Comparison of ENCODE assay signal across 8 cellular contexts in the genomic region with DNA sequence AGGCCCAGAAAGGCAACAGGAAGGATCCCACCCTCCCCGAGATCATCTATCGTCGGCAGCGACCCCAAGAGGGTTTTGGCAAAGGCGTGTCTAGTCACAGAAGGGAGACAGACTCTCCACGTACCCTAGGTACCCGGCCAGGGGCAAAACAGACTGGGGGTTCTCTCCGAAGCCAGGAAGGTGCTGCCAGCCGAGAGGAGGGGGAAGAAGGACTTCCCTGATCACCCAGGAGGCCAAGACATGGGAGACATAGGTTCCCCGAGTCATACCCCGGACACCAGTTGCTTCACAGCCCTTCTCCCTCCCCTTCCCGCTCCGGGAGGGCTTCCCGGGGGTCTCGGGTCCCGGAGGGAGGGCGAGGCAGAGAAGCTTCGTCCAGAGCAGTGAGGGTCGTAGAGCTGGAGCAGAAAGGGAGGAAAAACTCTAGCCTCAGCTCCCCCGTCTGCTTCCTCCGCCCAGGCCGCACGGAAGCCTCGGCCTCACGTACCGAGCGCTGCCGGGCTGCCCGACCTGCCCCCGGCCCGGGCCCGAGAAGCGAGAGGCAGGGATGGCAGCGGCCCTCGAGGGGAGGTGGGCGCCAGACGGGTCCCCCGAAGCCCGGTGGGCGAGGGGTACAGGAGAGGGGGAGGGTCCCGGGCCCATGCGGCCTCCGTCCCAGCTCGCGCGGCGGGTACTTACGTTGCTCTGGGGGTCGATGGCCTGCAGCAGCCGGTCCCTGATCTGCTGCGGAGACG. TPM values are rescaled to one million over a fixed set of nuclear protein-coding genes. Genes with fewer than 3 reads are reported as not detected.
DNase-seq lines count a peak whose midpoint lies in the region; ATAC-seq and TF ChIP-seq lines count a peak whose summit lies in the region.

No MANE protein-coding gene starts in this region.

- TF ChIP-seq EP300 in tibial nerve (IDR thresholded peaks at IDR 0.05): no peak

- in situ Hi-C loops in mammary epithelial cell (cut with MboI; ENCODE audit: low sequenced_read_pairs in 2 of 2): loop anchor here in 1 of 2 donors (5.0 kb wide), 1 partner anchor 55 kb away; a partner anchor contains a TSS

- dilution Hi-C loops in mammary epithelial cell (cut with HindIII; ENCODE audit: low sequenced_read_pairs): loop anchor here (5.0 kb wide), 1 partner anchor 35 kb away; no protein-coding TSS in a partner anchor

- BruUV-seq in PC-9 (replicated peaks; lab: Mats Ljungman, UMichigan): no TSS peak
- BruUV-seq in mammary epithelial cell (replicated peaks; lab: Mats Ljungman, UMichigan): no TSS peak

- TF ChIP-seq POLR2A in lower leg skin (IDR thresholded peaks at IDR 0.05) (no peak), tibial nerve (IDR thresholded peaks at IDR 0.05) (no peak)

- H3K4me3 ChIP-seq in PC-9 (peak overlapping the region; percentile 99), mammary epithelial cell (replicated peaks in 1 of 3; ENCODE audit: insufficient read depth in 1 of 3, low read depth in 2 of 3, low read length in 3 of 3) (peak overlapping the region; percentile 73 to 93 (median 83)), lower leg skin (ENCODE audit: low read depth, poor library complexity, severe bottlenecking) (peak overlapping the region; percentile 97), tibial nerve (peak overlapping the region; percentile 81 to 95 (median 90))

- H3K27me3 ChIP-seq in PC-9 (ENCODE audit: insufficient read depth, low read depth) (no peaks in the 10 kb centered on the region), mammary epithelial cell (ENCODE audit: insufficient read depth, low read length) (no peaks in the 10 kb centered on the region), tibial nerve (no peaks in the 10 kb centered on the region)

- no peaks in the 10 kb centered on the region for H3K9me3 ChIP-seq in PC-9 (ENCODE audit: insufficient read depth, low read depth)
- H3K9me3 ChIP-seq in mammary epithelial cell (replicated peaks; ENCODE audit: insufficient read depth, low read length): no peaks in the 10 kb centered on the region
- H3K9me3 ChIP-seq in tibial nerve: no peaks in the 10 kb centered on the region

- H3F3A ChIP-seq in PC-9 (ENCODE audit: insufficient read depth, low read depth): peaks cover 24% of the 10 kb centered on the region

- peak overlapping the region; percentile 97 for H3K4me2 ChIP-seq in PC-9
- peak overlapping the region; percentile 85 for H3K4me2 ChIP-seq in mammary epithelial cell (ENCODE audit: insufficient read depth, low read depth, low read length)

- POLR2A ChIA-PET in PC-9 (lab: Charles Lee; ENCODE audit: unreplicated experiment): interaction anchor here (0.5 to 0.7 kb wide), 3 partner anchors 12 to 1124 kb away, joined by 3 to 4 read pairs (median 3); no protein-coding TSS in a partner anchor

- peaks cover 20% of the 10 kb centered on the region for H3K4me1 ChIP-seq in PC-9 (replicated peaks; ENCODE audit: insufficient read depth)
- H3K4me1 ChIP-seq in mammary epithelial cell (ENCODE audit: insufficient read depth, low read length): peaks cover 13% of the 10 kb centered on the region
- peaks cover 0 to 57% (median 21%) of the 10 kb centered on the region in 4 donors for H3K4me1 ChIP-seq in tibial nerve

- 1% methylated on average over 14 of the region's 52 CpGs for WGBS in mammary epithelial cell (ENCODE audit: low coverage, missing lambda C conversion rate)
- 0% methylated on average over 49 of the region's 52 CpGs for WGBS in lower leg skin, 2 donors
- 0% methylated on average over 19 to 35 of the region's 52 CpGs for WGBS in tibial nerve, 2 donors

- CTCF ChIA-PET in PC-9 (lab: Charles Lee): interaction anchor here (0.6 kb wide), 1 partner anchor 191 kb away, joined by 7 read pairs; no protein-coding TSS in a partner anchor
- CTCF ChIA-PET in mammary epithelial cell (lab: Charles Lee; ENCODE audit: low non-redundant PET): interaction anchor here (0.6 to 0.8 kb wide), 2 partner anchors 59 to 132 kb away, joined by 6 to 7 read pairs; a partner anchor contains a TSS

- peaks cover 5% of the 10 kb centered on the region; the same call in 1 of the 2 replicates for H3K36me3 ChIP-seq in PC-9 (ENCODE audit: low read depth)
- peaks cover 2% of the 10 kb centered on the region for H3K36me3 ChIP-seq in mammary epithelial cell (ENCODE audit: insufficient read depth, low read length)
- peaks cover 0 to 29% (median 0%) of the 10 kb centered on the region in 3 donors for H3K36me3 ChIP-seq in tibial nerve

- peak overlapping the region; percentile 82 for H3K9ac ChIP-seq in mammary epithelial cell (ENCODE audit: insufficient read depth, low read length)

- intact Hi-C loops in PC-9 (cut with micrococcal nuclease; ENCODE audit: unreplicated experiment): no loop called here
- intact Hi-C loops in mammary epithelial cell (cut with micrococcal nuclease): loop anchor here (1.0 kb wide), 1 partner anchor 55 kb away; a partner anchor contains a TSS
- intact Hi-C loops in lower leg skin (cut with DNase I; ENCODE audit: low total_unique reads): no loop called here

- TF ChIP-seq CTCF in PC-9 (conservative IDR thresholded peaks at IDR 0.05): no peak
- TF ChIP-seq CTCF in mammary epithelial cell (conservative IDR thresholded peaks at IDR 0.05 in 1 of 2, IDR thresholded peaks at IDR 0.05 in 1 of 2; ENCODE audit: extremely low read depth in 1 of 2, insufficient read depth in 1 of 2, low read depth in 1 of 2, low read length in 2 of 2): no peak
- TF ChIP-seq CTCF in lower leg skin (IDR thresholded peaks at IDR 0.05): no peak
- no peak for TF ChIP-seq CTCF in tibial nerve (IDR thresholded peaks at IDR 0.05)

- H2AFZ ChIP-seq in PC-9 (peak overlapping the region; percentile 58), mammary epithelial cell (ENCODE audit: low read depth, low read length) (peak overlapping the region; percentile 20)

- H3K27ac ChIP-seq in PC-9: peak overlapping the region; percentile 43
- peak overlapping the region; percentile 64 for H3K27ac ChIP-seq in mammary epithelial cell (ENCODE audit: insufficient read depth, low read depth, low read length)
- H3K27ac ChIP-seq in tibial nerve: peak overlapping the region; percentile 71 to 98 (median 89)

- H3K79me2 ChIP-seq in PC-9 (ENCODE audit: low read depth): peaks cover 61% of the 10 kb centered on the region
- peaks cover 63% of the 10 kb centered on the region for H3K79me2 ChIP-seq in mammary epithelial cell (ENCODE audit: insufficient read depth, low read length)

- no peaks in the 10 kb centered on the region for H3K9me2 ChIP-seq in PC-9 (ENCODE audit: insufficient read depth)

- H4K20me1 ChIP-seq in PC-9 (ENCODE audit: insufficient read depth) (peaks cover 54% of the 10 kb centered on the region), mammary epithelial cell (ENCODE audit: insufficient read depth, low read length) (no peaks in the 10 kb centered on the region)

- ATAC-seq in HG03571 (IDR thresholded peaks at IDR 0.05; ENCODE audit: unreplicated experiment): no peak

- DNase-seq in SIG-M5 treated with dmso at 0.1 percent for 504 hours (lab: John Stamatoyannopoulos, UW; ENCODE audit: unreplicated experiment) (peak; percentile 34), SIG-M5 (lab: John Stamatoyannopoulos, UW) (no peak), PC-9 (peak in 1 of 2 experiments; percentile 5), mammary epithelial cell (no peak), lower leg skin (ENCODE audit: low spot score in 2 of 2) (peak; percentile 18 to 88), tibial nerve (ENCODE audit: low spot score in 2 of 2) (no peak), HuH-7 (ENCODE audit: low spot score) (no peak)

RNA-seq across cellular contexts. Expression of a gene that starts 0.6 kb away (rescaled TPM):
- total RNA-seq in PC-9 (2021): 11.9 and 13.0 TPM in 2 replicates
- 10 to 100 TPM in 1 of 2 donors, 1 to 10 TPM in 1; 8.8 to 10.9 TPM for total RNA-seq in mammary epithelial cell
- polyA plus RNA-seq in mammary epithelial cell: 6.4 TPM
- polyA minus RNA-seq in mammary epithelial cell: 4.6 TPM
- 10 to 100 TPM; 12.0 to 16.6 (median 14.5) TPM for total RNA-seq in lower leg skin
- 10 to 100 TPM in 2 of 4 donors, 1 to 10 TPM in 2; 6.1 to 14.2 (median 11.7) TPM for total RNA-seq in tibial nerve

RNA-seq across cellular contexts. Expression of a gene that starts 32.6 kb away (rescaled TPM):
- 69.7 and 72.9 TPM in 2 replicates for total RNA-seq in PC-9 (2021)
- 10 to 100 TPM; 44.5 to 56.3 TPM for total RNA-seq in mammary epithelial cell
- polyA plus RNA-seq in mammary epithelial cell: 55.8 TPM
- 48.3 TPM for polyA minus RNA-seq in mammary epithelial cell
- 100 to 1,000 TPM in 1 of 4 donors, 10 to 100 TPM in 3; 78.5 to 125 (median 95.4) TPM for total RNA-seq in lower leg skin
- total RNA-seq in tibial nerve: 100 to 1,000 TPM; 105 to 175 (median 132) TPM

RNA-seq across cellular contexts. Expression of a gene that starts 33.6 kb away (rescaled TPM):
- total RNA-seq in PC-9 (2021) (14.2 and 16.0 TPM in 2 replicates), mammary epithelial cell (1 to 10 TPM; 3.5 to 6.3 TPM), lower leg skin (1 to 10 TPM; 1.3 to 3.2 (median 2.2) TPM), tibial nerve (1 to 10 TPM; 3.3 to 7.3 (median 3.6) TPM)
- 4.1 TPM for polyA plus RNA-seq in mammary epithelial cell
- 5.0 TPM for polyA minus RNA-seq in mammary epithelial cell

RNA-seq across cellular contexts. Expression of a gene that starts 55.1 kb away (rescaled TPM):
- 61.0 and 65.3 TPM in 2 replicates for total RNA-seq in PC-9 (2021)
- 10 to 100 TPM; 50.8 to 67.2 TPM for total RNA-seq in mammary epithelial cell
- polyA plus RNA-seq in mammary epithelial cell: 48.6 TPM
- 87.8 TPM for polyA minus RNA-seq in mammary epithelial cell
- total RNA-seq in lower leg skin: 10 to 100 TPM; 30.7 to 43.2 (median 39.2) TPM
- total RNA-seq in tibial nerve: 10 to 100 TPM; 24.9 to 29.5 (median 28.0) TPM

Comparison
In these comparisons a context has a peak if more than half of its experiments do, and no peak if none do; other contexts are left out.
1. DNase-seq: peak in SIG-M5 treated with dmso at 0.1 percent for 504 hours (single experiment) and lower leg skin (2 of 2); none in SIG-M5 (single experiment), mammary epithelial cell (single experiment), tibial nerve (0 of 2) and HuH-7 (single experiment).
2. Peak in every context shown above with its lines, with median percentiles within 50 percentile points of each other: H3K27ac ChIP-seq and H3K4me3 ChIP-seq.